ENCODE assay signal across 8 cellular contexts in genomic region chr17:59892849-59893616, GRCh38. TPM values are rescaled to one million over a fixed set of nuclear protein-coding genes. Genes with fewer than 3 reads are reported as not detected.
DNase-seq lines count a peak whose midpoint lies in the region; ATAC-seq and TF ChIP-seq lines count a peak whose summit lies in the region.

Gene RPS6KB1 (plus strand): TSS chr17:59893121. CDS start chr17:59893185, 64 bp downstream.
A gene with protein sequence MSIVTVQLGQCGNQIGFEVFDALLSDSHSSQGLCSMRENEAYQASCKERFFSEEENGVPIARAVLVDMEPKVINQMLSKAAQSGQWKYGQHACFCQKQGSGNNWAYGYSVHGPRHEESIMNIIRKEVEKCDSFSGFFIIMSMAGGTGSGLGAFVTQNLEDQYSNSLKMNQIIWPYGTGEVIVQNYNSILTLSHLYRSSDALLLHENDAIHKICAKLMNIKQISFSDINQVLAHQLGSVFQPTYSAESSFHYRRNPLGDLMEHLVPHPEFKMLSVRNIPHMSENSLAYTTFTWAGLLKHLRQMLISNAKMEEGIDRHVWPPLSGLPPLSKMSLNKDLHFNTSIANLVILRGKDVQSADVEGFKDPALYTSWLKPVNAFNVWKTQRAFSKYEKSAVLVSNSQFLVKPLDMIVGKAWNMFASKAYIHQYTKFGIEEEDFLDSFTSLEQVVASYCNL (minus strand): TSS chr17:59892943. CDS start chr17:59891002, 1,941 bp downstream.

- no peak for TF ChIP-seq CTCF in lower lobe of right lung (IDR thresholded peaks at IDR 0.05)

- H3K27ac Mint-ChIP-seq in CD4-positive, alpha-beta memory T cell: peak within 1 kb of the TSS; percentile 93 to 100 (median 99)

- DNase-seq in CD4-positive, alpha-beta memory T cell: peak; percentile 96 to 99 (median 98)
- DNase-seq in HS-27A (ENCODE audit: low read depth) (peak; percentile 98), NK-92 (lab: John Stamatoyannopoulos, UW; ENCODE audit: unreplicated experiment) (peak; percentile 90), lower lobe of right lung (peak; percentile 96)
- peak; percentile 87 to 96 for DNase-seq in activated CD8-positive, alpha-beta memory T cell treated with anti-CD3 and anti-CD28 coated beads for 1 hour (ENCODE audit: extremely low read depth in 1 of 2, low read depth in 1 of 2)
- DNase-seq in effector CD4-positive, alpha-beta T cell: peak; percentile 96
- DNase-seq in stimulated activated CD4-positive, alpha-beta T cell treated with anti-CD3 and anti-CD28 coated beads, TNF-alpha, amount 100 ng/mL, for 24 hours (ENCODE audit: low read depth in 3 of 3): peak; percentile 92 to 98 (median 97)

- H3K36me3 ChIP-seq in CD4-positive, alpha-beta memory T cell (ENCODE audit: insufficient read depth, low read length): peaks cover 6% of the 10 kb centered on the region
- peaks cover 14% of the 10 kb centered on the region for H3K36me3 ChIP-seq in lower lobe of right lung

- POLR2A ChIA-PET in CD4-positive, alpha-beta memory T cell (lab: Charles Lee; ENCODE audit: partially characterized antibody): interaction anchor here (0.6 to 4.0 kb wide), 25 partner anchors 12 to 738 kb away, joined by 3 to 29 read pairs (median 4); partner anchors contain the start of genes CLTC, DHX40, PRR11 and PTRH2

- H3K36me3 Mint-ChIP-seq in CD4-positive, alpha-beta memory T cell: peaks cover 12 to 44% of the 10 kb centered on the region in 2 donors

- ATAC-seq in GM19463 (IDR thresholded peaks at IDR 0.05; ENCODE audit: unreplicated experiment) (peak; percentile 92), lower lobe of right lung (peak; percentile 99 to 100)

- H3K4me1 ChIP-seq in CD4-positive, alpha-beta memory T cell (ENCODE audit: insufficient read depth, low read length): peaks cover 50% of the 10 kb centered on the region
- peaks cover 32% of the 10 kb centered on the region for H3K4me1 ChIP-seq in lower lobe of right lung

- CTCF ChIA-PET in CD4-positive, alpha-beta memory T cell (lab: Charles Lee; ENCODE audit: partially characterized antibody): interaction anchor here (1.2 to 1.9 kb wide), 4 partner anchors 15 to 141 kb away, joined by 3 to 13 read pairs (median 6); no protein-coding TSS in a partner anchor

- no peaks in the 10 kb centered on the region for H3K9me3 ChIP-seq in CD4-positive, alpha-beta memory T cell (ENCODE audit: control insufficient read depth in 1 of 2, low read length in 2 of 2)
- H3K9me3 ChIP-seq in lower lobe of right lung: no peaks in the 10 kb centered on the region

- no peaks in the 10 kb centered on the region for H3K27me3 ChIP-seq in CD4-positive, alpha-beta memory T cell (ENCODE audit: insufficient read depth, low read length)
- H3K27me3 ChIP-seq in lower lobe of right lung (ENCODE audit: low read depth): no peaks in the 10 kb centered on the region

- no peaks in the 10 kb centered on the region for H3K9me3 Mint-ChIP-seq in CD4-positive, alpha-beta memory T cell

- H3K4me1 Mint-ChIP-seq in CD4-positive, alpha-beta memory T cell: peaks cover 35 to 67% (median 51%) of the 10 kb centered on the region in 4 donors

- peak within 1 kb of the TSS; percentile 96 for H3K27ac ChIP-seq in CD4-positive, alpha-beta memory T cell (ENCODE audit: low read depth, low read length)
- peak within 1 kb of the TSS; percentile 95 for H3K27ac ChIP-seq in lower lobe of right lung

- peak within 1 kb of the TSS; percentile 68 to 83 for H3K4me3 ChIP-seq in CD4-positive, alpha-beta memory T cell (ENCODE audit: low read length in 2 of 2)
- H3K4me3 ChIP-seq in lower lobe of right lung: peak within 1 kb of the TSS; percentile 98

- intact Hi-C loops in CD4-positive, alpha-beta memory T cell (cut with micrococcal nuclease): loop anchor here (1.0 to 5.0 kb wide), 6 partner anchors 56 to 499 kb away; partner anchors contain the start of genes CLTC, PTRH2, RNFT1 and USP32
- intact Hi-C loops in lower lobe of right lung (cut with DNase I): no loop called here

- peak within 1 kb of the TSS; percentile 99 to 100 (median 100) for H3K4me3 Mint-ChIP-seq in CD4-positive, alpha-beta memory T cell

- no peaks in the 10 kb centered on the region for H3K27me3 Mint-ChIP-seq in CD4-positive, alpha-beta memory T cell

RNA-seq across cellular contexts. Expression of gene RPS6KB1, which starts in this region (rescaled TPM):
- total RNA-seq in CD4-positive, alpha-beta memory T cell: 10 to 100 TPM; 57.2 to 67.4 TPM
- polyA plus RNA-seq in CD4-positive, alpha-beta memory T cell: 10 to 100 TPM; 21.2 to 27.1 TPM
- total RNA-seq in lower lobe of right lung: 29.0 TPM

RNA-seq across cellular contexts. Expression of the second gene that starts in this region (rescaled TPM):
- 10 to 100 TPM; 42.4 to 44.0 TPM for total RNA-seq in CD4-positive, alpha-beta memory T cell
- 10 to 100 TPM; 13.6 to 22.6 TPM for polyA plus RNA-seq in CD4-positive, alpha-beta memory T cell
- total RNA-seq in lower lobe of right lung: 14.7 TPM

Comparison
In these comparisons a context has a peak if more than half of its experiments do, and no peak if none do; other contexts are left out.
1. Peak in every context shown above with its lines: DNase-seq, ATAC-seq, H3K4me3 ChIP-seq and H3K27ac ChIP-seq.